ENCODE assay signal across 26 cellular contexts in genomic region chr11:621838-622237, GRCh38. TPM values are rescaled to one million over a fixed set of nuclear protein-coding genes. Genes with fewer than 3 reads are reported as not detected.
"Had no signal": no experiment of that assay in that cellular context is flagged by ENCODE, and none has a peak within 500 bp of the region (broad histone marks: within the 10 kb centered on the region; RNA-seq: fewer than 3 reads in every experiment).

No MANE protein-coding gene starts in this region.

- FAIRE-seq: HTR-8/SVneo, RCC 7860 had no signal

- H3K27me3 ChIP-seq: SJSA1 had no signal

- H3K4me1 ChIP-seq: SJSA1 had no signal

- H3K4me1 Mint-ChIP-seq: IgD-negative memory B cell had no signal

- H3K4me3 ChIP-seq: SJSA1, SK-N-MC had no signal

- H3K36me3 ChIP-seq: SJSA1 had no signal

- DNase-seq: KBM-7, MV-4-11, NCI-H1048, NCI-H1105, NCI-H1417 treated with DMSO at 0.1 percent for 48 hours, NCI-H146, NCI-H187, NCI-H2029, NCI-H2081 treated with DMSO at 0.1 percent for 48 hours, NCI-H2171, NCI-H226, NCI-H446, NCI-H510A, NCI-H524 treated with DMSO at 0.1 percent for 48 hours, NCI-H69, NCI-H774, Right ventricle myocardium superior, RPMI8226, SIG-M5 had no signal

- H3K9me3 ChIP-seq: SJSA1 had no signal

- H3K27ac ChIP-seq: SJSA1, SK-N-MC had no signal

- H3K9me3 Mint-ChIP-seq: IgD-negative memory B cell had no signal

RNA-seq across cellular contexts. Expression of gene CDHR5, which starts 2.9 kb away (rescaled TPM):
- total RNA-seq: LHCN-M2, MCF 10A, Right ventricle myocardium superior, SJSA1 had no signal
- polyA plus RNA-seq: IgD-negative memory B cell had no signal

RNA-seq across cellular contexts. Expression of gene SCT, which starts 5.1 kb away (rescaled TPM):
- total RNA-seq: LHCN-M2, MCF 10A, Right ventricle myocardium superior, SJSA1 had no signal
- polyA plus RNA-seq: IgD-negative memory B cell had no signal

RNA-seq across cellular contexts. Expression of gene DRD4, which starts 15.2 kb away (rescaled TPM):
- total RNA-seq: LHCN-M2, Right ventricle myocardium superior, SJSA1 had no signal
- polyA plus RNA-seq: IgD-negative memory B cell had no signal
